In the genomic region with DNA sequence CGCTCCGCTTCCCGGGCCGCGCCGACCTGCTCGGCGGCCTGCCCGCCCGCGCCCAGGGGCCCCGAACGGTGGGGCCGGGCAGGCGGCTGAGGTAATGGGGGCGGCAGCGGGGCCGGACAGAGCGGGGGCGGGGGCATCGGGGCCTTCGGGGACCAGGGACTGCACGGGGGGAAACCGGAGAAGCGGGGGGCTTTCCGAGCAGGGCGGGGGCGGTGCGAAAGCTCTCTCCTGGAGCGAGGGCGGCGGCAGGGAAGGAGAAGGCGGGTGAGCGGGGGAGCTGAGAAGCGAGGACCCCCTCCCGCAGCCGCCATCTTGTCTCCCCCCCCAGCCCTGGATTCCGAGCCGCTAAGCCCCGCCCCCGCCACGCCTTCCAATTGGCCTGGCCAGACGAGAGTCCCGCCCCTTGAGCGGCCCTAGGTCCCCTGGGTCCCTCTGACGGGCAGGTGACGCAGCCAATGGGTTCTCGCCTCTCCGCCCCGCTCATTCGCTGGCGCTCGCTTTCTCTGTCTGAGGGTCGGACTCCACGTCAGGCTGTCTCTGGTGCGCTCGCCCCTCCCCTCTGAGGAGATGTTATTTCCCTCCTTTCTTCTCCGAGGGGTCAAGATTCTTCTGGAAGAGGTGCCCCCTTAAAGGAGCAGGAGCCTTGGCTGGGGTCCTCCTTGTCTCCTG, we compare ENCODE assay signal across 1 cellular context.
TF ChIP-seq lines count a peak whose summit lies in the region.

No MANE protein-coding gene starts in this region.

TF ChIP-seq in SK-N-SH, 30 proteins besides CTCF, POLR2A, EP300 and RAD21 (continued from another document):
- TF ChIP-seq MEF2A (IDR thresholded peaks at IDR 0.05; ENCODE audit: borderline replicate concordance, low read depth) (no peak), MXI1 (IDR thresholded peaks at IDR 0.05; ENCODE audit: low read depth, low read length) (no peak; the same call in 1 of the 2 replicates), ELF1 (IDR thresholded peaks at IDR 0.05) (no peak), FOSL2 (IDR thresholded peaks at IDR 0.05; ENCODE audit: borderline replicate concordance, low read depth) (no peak), RCOR1 (IDR thresholded peaks at IDR 0.05; ENCODE audit: low read length) (no peak), EZH2phosphoT487 (IDR thresholded peaks at IDR 0.05; ENCODE audit: borderline replicate concordance, low read depth) (no peak), FOXJ3 (CRISPR knock-in tag; IDR thresholded peaks at IDR 0.05) (no peak), RXRA (IDR thresholded peaks at IDR 0.05; ENCODE audit: borderline replicate concordance, low read depth) (no peak), CHD2 (IDR thresholded peaks at IDR 0.05; ENCODE audit: low read length, partially characterized antibody) (peak; percentile 69), TCF12 (IDR thresholded peaks at IDR 0.05) (no peak), NRF1 (IDR thresholded peaks at IDR 0.05; ENCODE audit: low read depth, low read length) (no peak), SMC3 (IDR thresholded peaks at IDR 0.05; ENCODE audit: low read depth, low read length) (no peak), NFIC (IDR thresholded peaks at IDR 0.05; ENCODE audit: borderline replicate concordance) (no peak), RFX5 (IDR thresholded peaks at IDR 0.05; ENCODE audit: low read length) (no peak), TAF1 (IDR thresholded peaks at IDR 0.05; ENCODE audit: borderline replicate concordance, low read depth, low read length) (peak; percentile 86; the same call in 1 of the 2 replicates)
- TF ChIP-seq, protein P1, sequence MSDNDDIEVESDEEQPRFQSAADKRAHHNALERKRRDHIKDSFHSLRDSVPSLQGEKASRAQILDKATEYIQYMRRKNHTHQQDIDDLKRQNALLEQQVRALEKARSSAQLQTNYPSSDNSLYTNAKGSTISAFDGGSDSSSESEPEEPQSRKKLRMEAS (IDR thresholded peaks at IDR 0.05; ENCODE audit: low read depth), result no peak
- TF ChIP-seq, protein P2, sequence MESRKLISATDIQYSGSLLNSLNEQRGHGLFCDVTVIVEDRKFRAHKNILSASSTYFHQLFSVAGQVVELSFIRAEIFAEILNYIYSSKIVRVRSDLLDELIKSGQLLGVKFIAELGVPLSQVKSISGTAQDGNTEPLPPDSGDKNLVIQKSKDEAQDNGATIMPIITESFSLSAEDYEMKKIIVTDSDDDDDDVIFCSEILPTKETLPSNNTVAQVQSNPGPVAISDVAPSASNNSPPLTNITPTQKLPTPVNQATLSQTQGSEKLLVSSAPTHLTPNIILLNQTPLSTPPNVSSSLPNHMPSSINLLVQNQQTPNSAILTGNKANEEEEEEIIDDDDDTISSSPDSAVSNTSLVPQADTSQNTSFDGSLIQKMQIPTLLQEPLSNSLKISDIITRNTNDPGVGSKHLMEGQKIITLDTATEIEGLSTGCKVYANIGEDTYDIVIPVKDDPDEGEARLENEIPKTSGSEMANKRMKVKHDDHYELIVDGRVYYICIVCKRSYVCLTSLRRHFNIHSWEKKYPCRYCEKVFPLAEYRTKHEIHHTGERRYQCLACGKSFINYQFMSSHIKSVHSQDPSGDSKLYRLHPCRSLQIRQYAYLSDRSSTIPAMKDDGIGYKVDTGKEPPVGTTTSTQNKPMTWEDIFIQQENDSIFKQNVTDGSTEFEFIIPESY (IDR thresholded peaks at IDR 0.05; ENCODE audit: borderline replicate concordance, low read depth), result no peak
- TF ChIP-seq, protein P3, sequence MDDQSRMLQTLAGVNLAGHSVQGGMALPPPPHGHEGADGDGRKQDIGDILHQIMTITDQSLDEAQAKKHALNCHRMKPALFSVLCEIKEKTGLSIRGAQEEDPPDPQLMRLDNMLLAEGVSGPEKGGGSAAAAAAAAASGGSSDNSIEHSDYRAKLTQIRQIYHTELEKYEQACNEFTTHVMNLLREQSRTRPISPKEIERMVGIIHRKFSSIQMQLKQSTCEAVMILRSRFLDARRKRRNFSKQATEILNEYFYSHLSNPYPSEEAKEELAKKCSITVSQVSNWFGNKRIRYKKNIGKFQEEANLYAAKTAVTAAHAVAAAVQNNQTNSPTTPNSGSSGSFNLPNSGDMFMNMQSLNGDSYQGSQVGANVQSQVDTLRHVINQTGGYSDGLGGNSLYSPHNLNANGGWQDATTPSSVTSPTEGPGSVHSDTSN (IDR thresholded peaks at IDR 0.05), result peak; percentile 99
- TF ChIP-seq, protein P4, sequence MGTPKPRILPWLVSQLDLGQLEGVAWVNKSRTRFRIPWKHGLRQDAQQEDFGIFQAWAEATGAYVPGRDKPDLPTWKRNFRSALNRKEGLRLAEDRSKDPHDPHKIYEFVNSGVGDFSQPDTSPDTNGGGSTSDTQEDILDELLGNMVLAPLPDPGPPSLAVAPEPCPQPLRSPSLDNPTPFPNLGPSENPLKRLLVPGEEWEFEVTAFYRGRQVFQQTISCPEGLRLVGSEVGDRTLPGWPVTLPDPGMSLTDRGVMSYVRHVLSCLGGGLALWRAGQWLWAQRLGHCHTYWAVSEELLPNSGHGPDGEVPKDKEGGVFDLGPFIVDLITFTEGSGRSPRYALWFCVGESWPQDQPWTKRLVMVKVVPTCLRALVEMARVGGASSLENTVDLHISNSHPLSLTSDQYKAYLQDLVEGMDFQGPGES (IDR thresholded peaks at IDR 0.05; ENCODE audit: low read depth, low read length), result peak; percentile 67
